18 cellular contexts compared by ENCODE assay signal in the genomic region with DNA sequence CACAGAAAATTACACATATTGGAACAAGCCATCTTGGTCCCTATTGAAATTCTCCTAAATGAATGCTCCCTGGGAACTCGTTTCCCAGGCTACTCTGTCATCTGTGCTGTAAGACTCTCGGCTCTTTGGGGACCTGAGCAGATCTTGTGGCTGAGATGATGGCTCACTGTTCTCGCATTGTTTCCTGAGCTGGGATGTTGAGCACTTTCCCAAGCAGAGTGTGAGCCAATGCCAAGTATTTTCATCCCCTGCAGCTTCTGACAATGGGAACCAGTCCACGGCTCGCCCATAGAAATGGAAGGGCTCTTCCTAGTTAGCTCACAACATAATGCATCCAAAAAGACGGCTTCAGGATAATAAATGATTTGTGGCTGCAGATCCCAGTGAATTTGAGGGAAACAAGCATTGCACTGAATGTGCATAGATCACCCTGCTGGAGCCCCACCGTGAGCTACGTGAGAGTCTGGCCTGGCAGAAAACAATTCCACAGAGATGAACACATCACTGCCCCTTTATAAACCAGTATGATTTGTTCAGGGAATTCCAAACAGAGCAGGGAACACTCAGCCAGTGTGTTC.
DNase-seq lines count a peak whose midpoint lies in the region; ATAC-seq, FAIRE-seq and TF ChIP-seq lines count a peak whose summit lies in the region.
"Had no signal": no experiment of that assay in that cellular context is flagged by ENCODE, and none has a peak within 500 bp of the region (broad histone marks: within the 10 kb centered on the region; RNA-seq: fewer than 3 reads in every experiment).

No MANE protein-coding gene starts in this region.

- H3K9ac ChIP-seq in DND-41 (ENCODE audit: low read depth, low read length) (no peak overlapping the region), H1 (replicated peaks in 1 of 4; ENCODE audit: extremely low read depth in 1 of 4, low read depth in 3 of 4, low read length in 3 of 4) (no peak overlapping the region), neuronal stem cell (ENCODE audit: low read depth, low read length, poor library complexity) (no peak overlapping the region)

- peak overlapping the region; percentile 4; the same call in 1 of the 2 replicates for H2AFZ ChIP-seq in DND-41 (ENCODE audit: low read depth, low read length)
- H2AFZ ChIP-seq in GM23338: peak overlapping the region; percentile 48; the same call in 1 of the 2 replicates
- H2AFZ ChIP-seq in H1 (ENCODE audit: low read length): peak overlapping the region; percentile 77
- peak overlapping the region; percentile 58 for H2AFZ ChIP-seq in neuronal stem cell (ENCODE audit: low read length)

- CTCF ChIA-PET in H1 (lab: Charles Lee; ENCODE audit: partially characterized antibody): no interaction called here

- H4K8ac ChIP-seq in H1 (ENCODE audit: extremely low read depth, insufficient read depth, low read length) (no peak overlapping the region), neuronal stem cell (ENCODE audit: low read depth, low read length) (no peak overlapping the region)

- H3K4me1 ChIP-seq in DND-41 (ENCODE audit: insufficient read depth, low read length) (peaks cover 57% of the 10 kb centered on the region), GM23338 (ENCODE audit: insufficient read depth) (no peaks in the 10 kb centered on the region), H1 (replicated peaks in 1 of 4; ENCODE audit: control insufficient read depth in 3 of 4, insufficient read depth in 4 of 4, low read length in 3 of 4) (peaks cover 0 to 2% (median 0%) of the 10 kb centered on the region in 4 experiments; a peak in 1 of 7 replicates), neuronal stem cell (ENCODE audit: control insufficient read depth in 2 of 2, insufficient read depth in 1 of 2, low read depth in 1 of 2, low read length in 2 of 2) (peaks cover 2 to 5% of the 10 kb centered on the region in 2 donors)

- H4K20me1 ChIP-seq in DND-41 (ENCODE audit: insufficient read depth, low read length) (no peaks in the 10 kb centered on the region), GM23338 (replicated peaks; ENCODE audit: insufficient read depth) (no peaks in the 10 kb centered on the region), H1 (replicated peaks in 1 of 2; ENCODE audit: control insufficient read depth in 1 of 2, insufficient read depth in 2 of 2, low read length in 2 of 2) (no peaks in the 10 kb centered on the region)

- no peak overlapping the region for H4K5ac ChIP-seq in H1 (ENCODE audit: insufficient read length, low read depth, low read length)

- H3K36me3 ChIP-seq in DND-41 (ENCODE audit: insufficient read depth, low read length) (no peaks in the 10 kb centered on the region), GM23338 (ENCODE audit: insufficient read depth) (no peaks in the 10 kb centered on the region), H1 (ENCODE audit: control insufficient read depth in 2 of 4, insufficient read depth in 4 of 4, low read length in 3 of 4) (peaks cover 0 to 2% (median 0%) of the 10 kb centered on the region in 4 experiments; a peak in 1 of 8 replicates), neuronal stem cell (replicated peaks in 1 of 2; ENCODE audit: control insufficient read depth in 2 of 2, insufficient read depth in 2 of 2, low read length in 2 of 2) (no peaks in the 10 kb centered on the region)

- H3K4me1 Mint-ChIP-seq in GM23338: peaks cover 5% of the 10 kb centered on the region

- H3K4me3 ChIP-seq in DND-41 (ENCODE audit: low read depth in 1 of 2, low read length in 2 of 2) (no peak overlapping the region), GM23338 (no peak overlapping the region), H1 (ENCODE audit: extremely low read depth in 1 of 4, insufficient read depth in 2 of 4, low read depth in 3 of 4, low read length in 4 of 4) (no peak overlapping the region), neuronal stem cell (ENCODE audit: low read length in 2 of 2) (no peak overlapping the region)

- 0 out of 2 replicates have a peak, but pooled peaks cover 5% of the 10 kb centered on the region for H3K9me2 ChIP-seq in GM23338 (ENCODE audit: insufficient read depth)

- TF ChIP-seq POLR2A in H1 (IDR thresholded peaks at IDR 0.05; ENCODE audit: control extremely low read depth in 1 of 2, low read depth in 2 of 2, low read length in 2 of 2): no peak

- H3K27ac Mint-ChIP-seq in GM23338: no peak overlapping the region

- H3K4me3 Mint-ChIP-seq in GM23338: no peak overlapping the region

- DNase-seq in DND-41 (no peak), GM23338 (ENCODE audit: low spot score) (no peak), H1 (ENCODE audit: low read depth in 1 of 2, low spot score in 2 of 2) (no peak), neuronal stem cell (ENCODE audit: low spot score) (no peak), NCI-H1694 (lab: John Stamatoyannopoulos, UW) (no peak)
- DNase-seq: HCEC 1CT, IMR-90, Karpas-422, NCI-H1417 treated with DMSO at 0.1 percent for 48 hours, NCI-H2171, NCI-H446, NCI-H69 had no signal

- H3K27me3 ChIP-seq in DND-41 (ENCODE audit: insufficient read depth, low read length, poor library complexity) (no peaks in the 10 kb centered on the region), GM23338 (ENCODE audit: insufficient read depth) (no peaks in the 10 kb centered on the region), H1 (replicated peaks in 1 of 4; ENCODE audit: control insufficient read depth in 3 of 4, extremely low read depth in 1 of 4, insufficient read depth in 3 of 4, low read length in 3 of 4) (no peaks in the 10 kb centered on the region), neuronal stem cell (ENCODE audit: control insufficient read depth in 3 of 3, insufficient read depth in 3 of 3, low read depth in 1 of 3, low read length in 3 of 3) (no peaks in the 10 kb centered on the region)

- no peak overlapping the region for H3K18ac ChIP-seq in H1 (ENCODE audit: extremely low read depth, low read length)
- H3K18ac ChIP-seq in neuronal stem cell (ENCODE audit: low read length): no peak overlapping the region

- H3K4me2 ChIP-seq in DND-41 (ENCODE audit: insufficient read depth, low read length) (no peak overlapping the region), GM23338 (no peak overlapping the region), H1 (ENCODE audit: insufficient read depth in 1 of 2, low read depth in 2 of 2, low read length in 2 of 2) (no peak overlapping the region), neuronal stem cell (ENCODE audit: insufficient read depth, low read length, poor library complexity, severe bottlenecking) (no peak overlapping the region)

- no peak for TF ChIP-seq CTCF in DND-41 (IDR thresholded peaks at IDR 0.05; ENCODE audit: borderline replicate concordance, extremely low read depth, low read length, poor library complexity, severe bottlenecking)
- TF ChIP-seq CTCF in GM23338 (conservative IDR thresholded peaks at IDR 0.05; ENCODE audit: low read depth in 2 of 2): no peak
- no peak for TF ChIP-seq CTCF in H1 (IDR thresholded peaks at IDR 0.05; ENCODE audit: control extremely low read depth in 1 of 3, insufficient read depth in 1 of 3, low read depth in 1 of 3, low read length in 3 of 3)

- no peak for ATAC-seq in DND-41 (ENCODE audit: insufficient read depth, low read depth)
- ATAC-seq in GM23338: no peak
- no peak for ATAC-seq in GM21423 (IDR thresholded peaks at IDR 0.05; ENCODE audit: unreplicated experiment)
- no peak for ATAC-seq in HG03196 (IDR thresholded peaks at IDR 0.05; ENCODE audit: unreplicated experiment)
- ATAC-seq: Panc1 had no signal

- H3K36me3 Mint-ChIP-seq in GM23338 (ENCODE audit: low read depth): no peaks in the 10 kb centered on the region

- H3K27me3 Mint-ChIP-seq in GM23338 (ENCODE audit: insufficient read depth, low read depth, poor library complexity): no peaks in the 10 kb centered on the region

- H3K23ac ChIP-seq in H1 (ENCODE audit: insufficient read length): peak overlapping the region; percentile 15
- H3K23ac ChIP-seq in neuronal stem cell (ENCODE audit: low read depth, low read length, poor library complexity): no peak overlapping the region

- no peak overlapping the region for H2BK5ac ChIP-seq in H1 (ENCODE audit: low read depth, low read length)
- no peak overlapping the region for H2BK5ac ChIP-seq in neuronal stem cell (ENCODE audit: low read length)

- H3K9me3 Mint-ChIP-seq in GM23338: peaks cover 3% of the 10 kb centered on the region; the same call in 1 of the 3 replicates

- H3K56ac ChIP-seq in H1 (replicated peaks; ENCODE audit: insufficient read length, low read depth, low read length): no peak overlapping the region

- H3K9me3 ChIP-seq in DND-41 (ENCODE audit: insufficient read depth, low read length, severe bottlenecking) (peaks cover 2% of the 10 kb centered on the region), H1 (ENCODE audit: insufficient read depth in 2 of 2, low read depth in 1 of 2, low read length in 1 of 2) (no peaks in the 10 kb centered on the region), neuronal stem cell (replicated peaks in 1 of 2; ENCODE audit: control insufficient read depth in 2 of 2, insufficient read depth in 1 of 2, low read depth in 1 of 2, low read length in 2 of 2) (no peaks in the 10 kb centered on the region)

- no peak for TF ChIP-seq EP300 in H1 (IDR thresholded peaks at IDR 0.05; ENCODE audit: borderline replicate concordance in 1 of 2, low read depth in 2 of 2, low read length in 2 of 2)

- POLR2A ChIA-PET in H1 (lab: Charles Lee; ENCODE audit: partially characterized antibody): no interaction called here

- H2BK120ac ChIP-seq in H1 (replicated peaks; ENCODE audit: low read depth, low read length) (no peak overlapping the region), neuronal stem cell (ENCODE audit: low read depth, low read length) (no peak overlapping the region)

- no peaks in the 10 kb centered on the region for H3K79me2 ChIP-seq in DND-41 (ENCODE audit: insufficient read depth, low read length)
- no peaks in the 10 kb centered on the region for H3K79me2 ChIP-seq in GM23338 (replicated peaks; ENCODE audit: insufficient read depth)
- no peaks in the 10 kb centered on the region for H3K79me2 ChIP-seq in H1 (ENCODE audit: control insufficient read depth in 1 of 2, insufficient read depth in 2 of 2, low read length in 2 of 2)

- H3K27ac ChIP-seq in DND-41 (ENCODE audit: low read length): peak overlapping the region; percentile 86
- no peak overlapping the region for H3K27ac ChIP-seq in GM23338 (ENCODE audit: low read depth)
- H3K27ac ChIP-seq in H1 (ENCODE audit: low read depth, low read length): no peak overlapping the region
- H3K27ac ChIP-seq in neuronal stem cell (replicated peaks; ENCODE audit: low read length): no peak overlapping the region
- H3K27ac ChIP-seq: C4-2B had no signal

- H3K14ac ChIP-seq in H1 (ENCODE audit: insufficient read length) (no peak overlapping the region), neuronal stem cell (ENCODE audit: low read length) (no peak overlapping the region)

- no peak overlapping the region for H3K4ac ChIP-seq in H1 (replicated peaks; ENCODE audit: insufficient read length, low read depth, low read length)
- H3K4ac ChIP-seq in neuronal stem cell (ENCODE audit: low read length): no peak overlapping the region

- H2BK15ac ChIP-seq in H1 (ENCODE audit: low read length) (no peak overlapping the region), neuronal stem cell (ENCODE audit: low read length) (no peak overlapping the region)

- no peak overlapping the region for H2BK12ac ChIP-seq in H1 (ENCODE audit: low read depth, low read length)
- no peak overlapping the region for H2BK12ac ChIP-seq in neuronal stem cell (ENCODE audit: low read length)

- no peak overlapping the region for H2AK5ac ChIP-seq in H1 (ENCODE audit: low read depth, low read length)
- H2AK5ac ChIP-seq in neuronal stem cell (ENCODE audit: low read depth, low read length): no peak overlapping the region

- no peaks in the 10 kb centered on the region for H3K79me1 ChIP-seq in H1 (ENCODE audit: low read depth, low read length)
- H3K79me1 ChIP-seq in neuronal stem cell (ENCODE audit: low read depth, low read length): no peaks in the 10 kb centered on the region

- no peak overlapping the region for H4K91ac ChIP-seq in H1 (replicated peaks; ENCODE audit: insufficient read length, low read length)
- no peak overlapping the region for H4K91ac ChIP-seq in neuronal stem cell (ENCODE audit: low read depth, low read length, poor library complexity)

- no peaks in the 10 kb centered on the region for H3K23me2 ChIP-seq in H1 (ENCODE audit: low read depth, low read length)

- WGBS in H1 (ENCODE audit: extremely low coverage in 1 of 2, insufficient coverage in 1 of 2, insufficient read length in 1 of 2, insufficient replicate concordance in 2 of 2, low coverage in 1 of 2, low lambda C conversion rate in 2 of 2, missing lambda C conversion rate in 1 of 2), 2 experiments: 83% methylated on average over 8 of the region's 8 CpGs; no CpG with 5 or more reads in 1 of the 2 experiments
- WGBS in neuronal stem cell (ENCODE audit: extremely low coverage in 2 of 2, insufficient read length in 2 of 2, insufficient replicate concordance in 1 of 2), 2 donors: no CpG with 5 or more reads among the region's 8 CpGs

- no peak for FAIRE-seq in H1 (lab: Jason Lieb, UNC)
- FAIRE-seq: D721Med, HTR-8/SVneo had no signal

- H3F3A ChIP-seq in GM23338 (replicated peaks; ENCODE audit: low read depth): no peaks in the 10 kb centered on the region

- no peak for TF ChIP-seq RAD21 in H1 (IDR thresholded peaks at IDR 0.05 in 1 of 2, conservative IDR thresholded peaks at IDR 0.05 in 1 of 2; ENCODE audit: low read depth in 2 of 2, low read length in 2 of 2)

- H2BK20ac ChIP-seq in H1 (ENCODE audit: low read length): no peak overlapping the region

Comparison
In these comparisons a context has a peak if more than half of its experiments do, and no peak if none do; other contexts are left out.
1. H2AFZ ChIP-seq: peak in every context shown above with its lines; median percentile 77 in H1; 58 in neuronal stem cell; 48 in GM23338; 4 in DND-41.